Comparison of ENCODE assay signal across 20 cellular contexts in the genomic region with DNA sequence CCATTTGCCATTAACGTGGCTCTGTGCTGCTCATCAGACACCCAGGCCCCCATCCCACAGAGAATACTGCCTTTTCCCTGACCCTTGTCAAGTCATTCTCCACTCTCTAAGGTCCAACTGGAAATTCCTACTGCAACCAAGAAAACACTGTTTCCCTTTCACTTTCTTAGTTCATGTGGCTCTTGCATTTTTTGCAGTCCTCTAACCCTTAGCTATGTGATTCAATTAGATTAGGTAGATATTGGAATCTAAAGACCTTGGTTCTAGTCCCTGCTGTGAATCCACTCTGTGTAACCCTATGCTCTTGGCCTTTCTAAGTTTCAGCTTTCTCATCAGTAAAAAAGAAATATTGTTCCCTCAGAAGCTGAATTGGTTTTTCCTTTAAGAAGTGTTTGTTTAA.
"Had no signal": no experiment of that assay in that cellular context is flagged by ENCODE, and none has a peak within 500 bp of the region (broad histone marks: within the 10 kb centered on the region; RNA-seq: fewer than 3 reads in every experiment).

No MANE protein-coding gene starts in this region.

- H3K4me1 ChIP-seq: adrenal gland, right atrium auricular region had no signal

- H3K27me3 Mint-ChIP-seq: activated CD4-positive, alpha-beta T cell treated with anti-CD3 and anti-CD28 coated beads, Interleukin-2, amount 10 ng/mL, durations not matched to agents 7 days and 5 days; brain had no signal

- ATAC-seq: activated T-helper 17 cell treated with anti-CD3 and anti-CD28 coated beads, Interleukin-2, amount 50 U/mL, for 72 hours; stimulated activated effector memory CD8-positive, alpha-beta T cell treated with anti-CD3 and anti-CD28 coated beads, Interleukin-12 subunit alpha, Interleukin-12 subunit beta, amount 100 ng/mL, for 72 hours had no signal

- H3K4me3 Mint-ChIP-seq: activated CD4-positive, alpha-beta T cell treated with anti-CD3 and anti-CD28 coated beads, Interleukin-2, amount 10 ng/mL, durations not matched to agents 7 days and 5 days; activated naive CD4-positive, alpha-beta T cell treated with anti-CD3 and anti-CD28 coated beads for 36 hours; activated T-helper 17 cell treated with anti-CD3 and anti-CD28 coated beads, Interleukin-2, amount 50 U/mL, for 72 hours; brain; endodermal cell; stimulated activated effector memory CD8-positive, alpha-beta T cell treated with anti-CD3 and anti-CD28 coated beads, Interleukin-12 subunit alpha, Interleukin-12 subunit beta, amount 100 ng/mL, for 72 hours; T-helper 1 cell treated with Interleukin-12 subunit alpha and Interleukin-12 subunit beta and Interleukin-4 antibody, amounts not matched to agents 30 μg/mL and 1 μg/mL, for 36 hours had no signal

- H3K9me3 Mint-ChIP-seq: activated CD4-positive, alpha-beta T cell treated with anti-CD3 and anti-CD28 coated beads, Interleukin-2, amount 10 ng/mL, durations not matched to agents 7 days and 5 days; endodermal cell; T-helper 1 cell treated with Interleukin-12 subunit alpha and Interleukin-12 subunit beta and Interleukin-4 antibody, amounts not matched to agents 30 μg/mL and 1 μg/mL, for 36 hours had no signal

- H3K27ac ChIP-seq: adrenal gland, heart right ventricle, right atrium auricular region, tibial artery, vagina had no signal

- H3K9me3 ChIP-seq: adrenal gland, heart right ventricle, right atrium auricular region, tibial artery, vagina had no signal

- H3K4me3 ChIP-seq: adrenal gland, heart right ventricle, right atrium auricular region, smooth muscle cell, tibial artery, vagina had no signal

- DNase-seq: activated CD4-positive, alpha-beta T cell treated with anti-CD3 and anti-CD28 coated beads, Interleukin-2, amount 10 ng/mL, durations not matched to agents 7 days and 5 days; activated CD4-positive, CD25-positive, alpha-beta regulatory T cell; activated CD8-positive, alpha-beta memory T cell treated with anti-CD3 and anti-CD28 coated beads for 24 hours; activated naive CD4-positive, alpha-beta T cell treated with anti-CD3 and anti-CD28 coated beads for 36 hours; adrenal gland; foreskin melanocyte; heart right ventricle; left ventricle myocardium superior; mesendoderm; posterior cingulate gyrus; tibial artery had no signal

- H3K36me3 Mint-ChIP-seq: brain; stimulated activated effector memory CD8-positive, alpha-beta T cell treated with anti-CD3 and anti-CD28 coated beads, Interleukin-12 subunit alpha, Interleukin-12 subunit beta, amount 100 ng/mL, for 72 hours had no signal

- H3K27ac Mint-ChIP-seq: activated CD4-positive, alpha-beta T cell treated with anti-CD3 and anti-CD28 coated beads, Interleukin-2, amount 10 ng/mL, durations not matched to agents 7 days and 5 days; activated naive CD4-positive, alpha-beta T cell treated with anti-CD3 and anti-CD28 coated beads for 36 hours; activated T-helper 17 cell treated with anti-CD3 and anti-CD28 coated beads, Interleukin-2, amount 50 U/mL, for 72 hours; brain; endodermal cell; stimulated activated effector memory CD8-positive, alpha-beta T cell treated with anti-CD3 and anti-CD28 coated beads, Interleukin-12 subunit alpha, Interleukin-12 subunit beta, amount 100 ng/mL, for 72 hours; T-helper 1 cell treated with Interleukin-12 subunit alpha and Interleukin-12 subunit beta and Interleukin-4 antibody, amounts not matched to agents 30 μg/mL and 1 μg/mL, for 36 hours had no signal

- H3K27me3 ChIP-seq: adrenal gland, right atrium auricular region, tibial artery, vagina had no signal

- FAIRE-seq: keratinocyte had no signal

- H3K4me1 Mint-ChIP-seq: activated T-helper 17 cell treated with anti-CD3 and anti-CD28 coated beads, Interleukin-2, amount 50 U/mL, for 72 hours; stimulated activated effector memory CD8-positive, alpha-beta T cell treated with anti-CD3 and anti-CD28 coated beads, Interleukin-12 subunit alpha, Interleukin-12 subunit beta, amount 100 ng/mL, for 72 hours had no signal

- H3K36me3 ChIP-seq: adrenal gland, heart right ventricle, right atrium auricular region, tibial artery, vagina had no signal
